In genomic region chr11:7977251-7977917, GRCh38 we compare ENCODE assay signal across 2 cellular contexts.
TF ChIP-seq lines count a peak whose summit lies in the region.

No MANE protein-coding gene starts in this region.

TF ChIP-seq in HEK293, 187 proteins besides CTCF, POLR2A, EP300 and RAD21 (continued from another document):
- TF ChIP-seq ZNF23 (tag by site-specific recombination; IDR thresholded peaks at IDR 0.05; ENCODE audit: borderline replicate concordance): no peak
- no peak for TF ChIP-seq KLF9 (tag by site-specific recombination; IDR thresholded peaks at IDR 0.05; ENCODE audit: low read depth)

TF ChIP-seq in SK-N-SH, 30 proteins besides CTCF, POLR2A, EP300 and RAD21 (continued from another document):
- no peak for TF ChIP-seq NRF1 (IDR thresholded peaks at IDR 0.05; ENCODE audit: low read depth, low read length)
